Comparison of ENCODE assay signal across 10 cellular contexts in the genomic region with DNA sequence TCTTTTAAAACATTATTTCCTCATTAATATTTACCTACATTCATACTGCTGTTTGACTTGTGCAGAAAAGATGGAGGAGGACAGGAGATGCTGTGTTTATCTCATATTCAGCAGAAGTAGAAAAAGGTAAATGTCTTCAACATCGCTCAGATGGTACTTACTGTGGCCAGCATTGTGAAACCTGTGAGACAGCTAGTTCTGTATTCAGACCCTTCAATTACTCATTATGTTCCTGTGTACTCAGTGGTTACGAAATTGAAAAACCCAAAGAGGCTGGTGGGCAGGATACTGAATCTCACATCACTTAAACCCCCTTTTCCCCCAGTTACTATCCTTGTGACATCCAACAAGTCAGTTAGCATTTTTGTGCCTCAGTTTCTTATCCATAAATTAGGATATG.
DNase-seq lines count a peak whose midpoint lies in the region; ATAC-seq, FAIRE-seq and TF ChIP-seq lines count a peak whose summit lies in the region.
"Had no signal": no experiment of that assay in that cellular context is flagged by ENCODE, and none has a peak within 500 bp of the region (broad histone marks: within the 10 kb centered on the region; RNA-seq: fewer than 3 reads in every experiment).

No MANE protein-coding gene starts in this region.

- H3K36me3 ChIP-seq in uterus, result no peaks in the 10 kb centered on the region

- H3K4me3 ChIP-seq in uterus, result no peak overlapping the region

- TF ChIP-seq POLR2A in uterus (IDR thresholded peaks at IDR 0.05), result no peak

- FAIRE-seq in islet of Langerhans (lab: Jason Lieb, UNC), result peak; percentile 87

- H3K4me1 ChIP-seq in uterus, result no peaks in the 10 kb centered on the region

- DNase-seq in HS-5 (ENCODE audit: low read depth) (peak; percentile 15), sciatic nerve (ENCODE audit: low spot score) (no peak), NCI-H526 (lab: John Stamatoyannopoulos, UW) (no peak), uterus (no peak), HT-29 (ENCODE audit: low spot score) (no peak)
- DNase-seq: naive thymus-derived CD8-positive, alpha-beta T cell; NCI-H510A had no signal

- H3K9me3 ChIP-seq in uterus, result no peaks in the 10 kb centered on the region

- intact Hi-C loops in sciatic nerve (cut with DNase I), result no loop called here
- intact Hi-C loops in uterus (cut with DNase I; ENCODE audit: low total_unique reads), result no loop called here

- peak; percentile 99 for ATAC-seq in GM18909 (IDR thresholded peaks at IDR 0.05; ENCODE audit: poor library complexity, unreplicated experiment)
- ATAC-seq in HG02588 (IDR thresholded peaks at IDR 0.05; ENCODE audit: unreplicated experiment), result peak; percentile 96
- ATAC-seq in sciatic nerve, result no peak
- ATAC-seq: naive thymus-derived CD8-positive, alpha-beta T cell had no signal

- no peak for TF ChIP-seq CTCF in uterus (IDR thresholded peaks at IDR 0.05)

- H3K27ac ChIP-seq in uterus, result no peak overlapping the region

- H3K27me3 ChIP-seq in uterus, result no peaks in the 10 kb centered on the region
